In the genomic region with DNA sequence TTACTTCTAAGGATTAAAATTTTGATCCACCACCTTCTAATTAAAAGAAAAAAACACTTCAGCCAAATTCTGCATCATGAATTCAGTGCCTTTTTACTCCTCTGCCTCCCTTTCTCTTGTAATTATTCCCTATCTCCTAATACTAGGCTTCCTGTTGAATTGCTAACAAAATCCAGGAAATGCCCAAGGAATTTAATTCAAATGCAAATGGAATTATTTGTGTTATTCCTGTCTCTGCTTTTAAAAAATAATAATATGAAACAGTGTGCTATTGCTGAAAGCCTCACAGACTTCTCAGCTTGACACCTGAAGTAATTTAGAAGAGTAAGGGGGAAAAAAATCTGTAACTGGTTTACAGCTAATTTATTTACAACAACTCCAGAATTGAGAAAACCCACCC, we compare ENCODE assay signal across 14 cellular contexts.
DNase-seq lines count a peak whose midpoint lies in the region; ATAC-seq and TF ChIP-seq lines count a peak whose summit lies in the region.
"Had no signal": no experiment of that assay in that cellular context is flagged by ENCODE, and none has a peak within 500 bp of the region (broad histone marks: within the 10 kb centered on the region; RNA-seq: fewer than 3 reads in every experiment).

No MANE protein-coding gene starts in this region.

- ATAC-seq in WTC11 (no peak), GM19324 (IDR thresholded peaks at IDR 0.05; ENCODE audit: low FRiP score, unreplicated experiment) (no peak)
- ATAC-seq: A549; CD8-positive, alpha-beta T cell; K562 had no signal

- H3K4me3 Mint-ChIP-seq in WTC11, result peak overlapping the region; percentile 2; the same call in 1 of the 2 replicates
- H3K4me3 Mint-ChIP-seq: CD14-positive monocyte; CD8-positive, alpha-beta T cell had no signal

- 0 out of 2 replicates have a peak, but pooled peaks cover 3% of the 10 kb centered on the region for H3K36me3 ChIP-seq in HUES48 (ENCODE audit: control insufficient read depth, insufficient read depth, low read length)
- no peaks in the 10 kb centered on the region for H3K36me3 ChIP-seq in iPS-18a (ENCODE audit: control insufficient read depth, low read depth, low read length)
- no peaks in the 10 kb centered on the region for H3K36me3 ChIP-seq in colonic mucosa
- no peaks in the 10 kb centered on the region for H3K36me3 ChIP-seq in mammary epithelial cell (ENCODE audit: insufficient read depth, low read length)

- CTCF ChIA-PET in WTC11 (lab: Charles Lee) (no interaction called here), mammary epithelial cell (lab: Charles Lee; ENCODE audit: low non-redundant PET) (no interaction called here)

- in situ Hi-C loops in mammary epithelial cell (cut with MboI; ENCODE audit: low sequenced_read_pairs in 2 of 2), result no loop called here

- H3K9me3 Mint-ChIP-seq in WTC11, result peaks cover 29% of the 10 kb centered on the region

- H3K27me3 Mint-ChIP-seq in WTC11 (ENCODE audit: low read depth), result no peaks in the 10 kb centered on the region

- peaks cover 36% of the 10 kb centered on the region for H3K36me3 Mint-ChIP-seq in WTC11
- H3K36me3 Mint-ChIP-seq: CD14-positive monocyte had no signal

- intact Hi-C loops in colonic mucosa (cut with DNase I) (no loop called here), mammary epithelial cell (cut with micrococcal nuclease) (no loop called here)

- H3K9me3 ChIP-seq in HUES48 (ENCODE audit: control insufficient read depth, insufficient read depth, low read length), result 0 out of 2 replicates have a peak, but pooled peaks cover 3% of the 10 kb centered on the region
- H3K9me3 ChIP-seq in iPS-18a (ENCODE audit: control insufficient read depth, low read depth, low read length), result no peaks in the 10 kb centered on the region
- no peaks in the 10 kb centered on the region for H3K9me3 ChIP-seq in colonic mucosa
- no peaks in the 10 kb centered on the region for H3K9me3 ChIP-seq in mammary epithelial cell (replicated peaks; ENCODE audit: insufficient read depth, low read length)
- H3K9me3 ChIP-seq: A549, Caco-2 had no signal

- DNase-seq in WTC11 (ENCODE audit: low spot score) (no peak), NCI-H748 (lab: John Stamatoyannopoulos, UW; ENCODE audit: unreplicated experiment) (no peak), colonic mucosa (no peak), mammary epithelial cell (no peak)
- DNase-seq: Caco-2; CD8-positive, alpha-beta T cell; DND-41; GDM1 had no signal

- no peak for TF ChIP-seq CTCF in WTC11 (IDR thresholded peaks at IDR 0.05)
- TF ChIP-seq CTCF in colonic mucosa (IDR thresholded peaks at IDR 0.05), result no peak
- TF ChIP-seq CTCF in mammary epithelial cell (conservative IDR thresholded peaks at IDR 0.05 in 1 of 2, IDR thresholded peaks at IDR 0.05 in 1 of 2; ENCODE audit: extremely low read depth in 1 of 2, insufficient read depth in 1 of 2, low read depth in 1 of 2, low read length in 2 of 2), result no peak

- peak overlapping the region; percentile 93 for H3K27ac Mint-ChIP-seq in WTC11
- H3K27ac Mint-ChIP-seq: CD14-positive monocyte; CD8-positive, alpha-beta T cell had no signal

- no peaks in the 10 kb centered on the region for H3K79me2 ChIP-seq in mammary epithelial cell (ENCODE audit: insufficient read depth, low read length)

- H3K9ac ChIP-seq in HUES48 (ENCODE audit: low read depth, low read length) (no peak overlapping the region), iPS-18a (ENCODE audit: low read length) (peak overlapping the region; percentile 39), colonic mucosa (ENCODE audit: low read depth in 2 of 2, low read length in 2 of 2) (no peak overlapping the region), mammary epithelial cell (ENCODE audit: insufficient read depth, low read length) (no peak overlapping the region)

- H3K4me1 Mint-ChIP-seq in WTC11, result peaks cover 61% of the 10 kb centered on the region
- H3K4me1 Mint-ChIP-seq: CD14-positive monocyte had no signal

- dilution Hi-C loops in mammary epithelial cell (cut with HindIII; ENCODE audit: low sequenced_read_pairs), result no loop called here

- peak overlapping the region; percentile 95 for H3K27ac ChIP-seq in HUES48 (ENCODE audit: low read depth, low read length)
- peak overlapping the region; percentile 68 for H3K27ac ChIP-seq in iPS-18a (ENCODE audit: low read length)
- no peak overlapping the region for H3K27ac ChIP-seq in colonic mucosa
- no peak overlapping the region for H3K27ac ChIP-seq in mammary epithelial cell (ENCODE audit: insufficient read depth, low read depth, low read length)
- H3K27ac ChIP-seq: A549 had no signal

- no peaks in the 10 kb centered on the region for H4K20me1 ChIP-seq in mammary epithelial cell (ENCODE audit: insufficient read depth, low read length)

- H2AFZ ChIP-seq in mammary epithelial cell (ENCODE audit: low read depth, low read length), result no peak overlapping the region

- no peaks in the 10 kb centered on the region for H3K27me3 ChIP-seq in HUES48 (ENCODE audit: control insufficient read depth, insufficient read depth, low read length)
- H3K27me3 ChIP-seq in iPS-18a (ENCODE audit: control insufficient read depth, insufficient read depth, low read length), result no peaks in the 10 kb centered on the region
- no peaks in the 10 kb centered on the region for H3K27me3 ChIP-seq in colonic mucosa
- H3K27me3 ChIP-seq in mammary epithelial cell (ENCODE audit: insufficient read depth, low read length), result no peaks in the 10 kb centered on the region

- POLR2A ChIA-PET in WTC11 (lab: Charles Lee), result no interaction called here

- no peak overlapping the region for H3K4me2 ChIP-seq in mammary epithelial cell (ENCODE audit: insufficient read depth, low read depth, low read length)
- H3K4me2 ChIP-seq: A549 had no signal

- no TSS peak for BruUV-seq in mammary epithelial cell (replicated peaks; lab: Mats Ljungman, UMichigan)

- H3K4me3 ChIP-seq in HUES48 (ENCODE audit: low read depth, low read length), result no peak overlapping the region
- H3K4me3 ChIP-seq in iPS-18a (ENCODE audit: low read length), result peak overlapping the region; percentile 33
- H3K4me3 ChIP-seq in colonic mucosa, result no peak overlapping the region
- H3K4me3 ChIP-seq in mammary epithelial cell (replicated peaks in 1 of 3; ENCODE audit: insufficient read depth in 1 of 3, low read depth in 2 of 3, low read length in 3 of 3), result no peak overlapping the region
- H3K4me3 ChIP-seq: A549, K562 had no signal

- H3K4me1 ChIP-seq in HUES48 (ENCODE audit: control insufficient read depth, insufficient read depth, low read length) (peaks cover 35% of the 10 kb centered on the region), iPS-18a (ENCODE audit: control insufficient read depth, low read depth, low read length) (peaks cover 28% of the 10 kb centered on the region), colonic mucosa (no peaks in the 10 kb centered on the region), mammary epithelial cell (ENCODE audit: insufficient read depth, low read length) (no peaks in the 10 kb centered on the region)
- H3K4me1 ChIP-seq: A549, Caco-2 had no signal

TF ChIP-seq in WTC11, 78 proteins besides CTCF, POLR2A, EP300 and RAD21 (continues in another document):
- no peak for TF ChIP-seq IRF2 (CRISPR knock-in tag; IDR thresholded peaks at IDR 0.05; ENCODE audit: borderline replicate concordance, low read depth)
- TF ChIP-seq, protein P1, sequence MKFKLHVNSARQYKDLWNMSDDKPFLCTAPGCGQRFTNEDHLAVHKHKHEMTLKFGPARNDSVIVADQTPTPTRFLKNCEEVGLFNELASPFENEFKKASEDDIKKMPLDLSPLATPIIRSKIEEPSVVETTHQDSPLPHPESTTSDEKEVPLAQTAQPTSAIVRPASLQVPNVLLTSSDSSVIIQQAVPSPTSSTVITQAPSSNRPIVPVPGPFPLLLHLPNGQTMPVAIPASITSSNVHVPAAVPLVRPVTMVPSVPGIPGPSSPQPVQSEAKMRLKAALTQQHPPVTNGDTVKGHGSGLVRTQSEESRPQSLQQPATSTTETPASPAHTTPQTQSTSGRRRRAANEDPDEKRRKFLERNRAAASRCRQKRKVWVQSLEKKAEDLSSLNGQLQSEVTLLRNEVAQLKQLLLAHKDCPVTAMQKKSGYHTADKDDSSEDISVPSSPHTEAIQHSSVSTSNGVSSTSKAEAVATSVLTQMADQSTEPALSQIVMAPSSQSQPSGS (CRISPR knock-in tag; IDR thresholded peaks at IDR 0.05; ENCODE audit: borderline replicate concordance, low read depth), result no peak
- no peak for TF ChIP-seq GABPB1 (CRISPR knock-in tag; IDR thresholded peaks at IDR 0.05)
- no peak for TF ChIP-seq ETV6 (CRISPR knock-in tag; IDR thresholded peaks at IDR 0.05)
- TF ChIP-seq EMX1 (CRISPR knock-in tag; IDR thresholded peaks at IDR 0.05), result no peak
- TF ChIP-seq HMGA2 (CRISPR knock-in tag; IDR thresholded peaks at IDR 0.05), result no peak
- TF ChIP-seq ZNF121 (CRISPR knock-in tag; IDR thresholded peaks at IDR 0.05), result no peak
- no peak for TF ChIP-seq KAT7 (CRISPR knock-in tag; IDR thresholded peaks at IDR 0.05; ENCODE audit: borderline replicate concordance)
- TF ChIP-seq, protein P2, sequence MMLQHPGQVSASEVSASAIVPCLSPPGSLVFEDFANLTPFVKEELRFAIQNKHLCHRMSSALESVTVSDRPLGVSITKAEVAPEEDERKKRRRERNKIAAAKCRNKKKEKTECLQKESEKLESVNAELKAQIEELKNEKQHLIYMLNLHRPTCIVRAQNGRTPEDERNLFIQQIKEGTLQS (CRISPR knock-in tag; conservative IDR thresholded peaks at IDR 0.05), result no peak
- TF ChIP-seq, protein P3, sequence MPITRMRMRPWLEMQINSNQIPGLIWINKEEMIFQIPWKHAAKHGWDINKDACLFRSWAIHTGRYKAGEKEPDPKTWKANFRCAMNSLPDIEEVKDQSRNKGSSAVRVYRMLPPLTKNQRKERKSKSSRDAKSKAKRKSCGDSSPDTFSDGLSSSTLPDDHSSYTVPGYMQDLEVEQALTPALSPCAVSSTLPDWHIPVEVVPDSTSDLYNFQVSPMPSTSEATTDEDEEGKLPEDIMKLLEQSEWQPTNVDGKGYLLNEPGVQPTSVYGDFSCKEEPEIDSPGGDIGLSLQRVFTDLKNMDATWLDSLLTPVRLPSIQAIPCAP (CRISPR knock-in tag; IDR thresholded peaks at IDR 0.05), result no peak
- TF ChIP-seq, protein P4, sequence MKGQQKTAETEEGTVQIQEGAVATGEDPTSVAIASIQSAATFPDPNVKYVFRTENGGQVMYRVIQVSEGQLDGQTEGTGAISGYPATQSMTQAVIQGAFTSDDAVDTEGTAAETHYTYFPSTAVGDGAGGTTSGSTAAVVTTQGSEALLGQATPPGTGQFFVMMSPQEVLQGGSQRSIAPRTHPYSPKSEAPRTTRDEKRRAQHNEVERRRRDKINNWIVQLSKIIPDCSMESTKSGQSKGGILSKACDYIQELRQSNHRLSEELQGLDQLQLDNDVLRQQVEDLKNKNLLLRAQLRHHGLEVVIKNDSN (CRISPR knock-in tag; IDR thresholded peaks at IDR 0.05), result no peak
- no peak for TF ChIP-seq ZNF317 (CRISPR knock-in tag; IDR thresholded peaks at IDR 0.05; ENCODE audit: borderline replicate concordance, low read depth)

Comparison
In these comparisons a context has a peak if more than half of its experiments do, and no peak if none do; other contexts are left out.
1. H3K27ac ChIP-seq: peak in HUES48 (single experiment) and iPS-18a (single experiment); none in colonic mucosa (single experiment) and mammary epithelial cell (single experiment).